17 cellular contexts compared by ENCODE assay signal in genomic region chr13:25200783-25201182, GRCh38. TPM values are rescaled to one million over a fixed set of nuclear protein-coding genes. Genes with fewer than 3 reads are reported as not detected.
DNase-seq lines count a peak whose midpoint lies in the region; ATAC-seq, FAIRE-seq and TF ChIP-seq lines count a peak whose summit lies in the region.
"Had no signal": no experiment of that assay in that cellular context is flagged by ENCODE, and none has a peak within 500 bp of the region (broad histone marks: within the 10 kb centered on the region; RNA-seq: fewer than 3 reads in every experiment).

No MANE protein-coding gene starts in this region.

- POLR2A ChIA-PET in IMR-90 (lab: Charles Lee; ENCODE audit: unreplicated experiment) = no interaction called here
- POLR2A ChIA-PET in activated CD4-positive, alpha-beta T cell treated with anti-CD3 and anti-CD28 coated beads for 36 hours (lab: Charles Lee) = no interaction called here

- H2BK15ac ChIP-seq in IMR-90 (ENCODE audit: low read depth, low read length) = no peak overlapping the region

- no peaks in the 10 kb centered on the region for H3K36me3 Mint-ChIP-seq in endothelial cell (ENCODE audit: low read depth, unreplicated experiment)
- H3K36me3 Mint-ChIP-seq in activated CD4-positive, alpha-beta T cell treated with anti-CD3 and anti-CD28 coated beads for 36 hours (ENCODE audit: low read depth) = no peaks in the 10 kb centered on the region
- H3K36me3 Mint-ChIP-seq: CD14-positive monocyte; CD8-positive, alpha-beta T cell had no signal

- WGBS in IMR-90 (ENCODE audit: extremely low coverage in 2 of 2, insufficient read length in 1 of 2), 2 experiments = no CpG with 5 or more reads among the region's 4 CpGs

- TF ChIP-seq POLR2A in IMR-90 (IDR thresholded peaks at IDR 0.05; ENCODE audit: low read depth, low read length) = no peak

- TF ChIP-seq CTCF in IMR-90 (conservative IDR thresholded peaks at IDR 0.05; ENCODE audit: low read depth, low read length) (no peak), endothelial cell (IDR thresholded peaks at IDR 0.05; ENCODE audit: unreplicated experiment) (no peak), kidney (IDR thresholded peaks at IDR 0.05; ENCODE audit: borderline replicate concordance, extremely low read depth, insufficient read depth) (no peak)

- H3K27ac ChIP-seq in IMR-90 (ENCODE audit: insufficient read depth, low read length) = no peak overlapping the region
- no peak overlapping the region for H3K27ac ChIP-seq in kidney (ENCODE audit: low read depth in 2 of 2, low read length in 2 of 2)
- H3K27ac ChIP-seq: 22Rv1 had no signal

- H3K9me3 Mint-ChIP-seq in endothelial cell (ENCODE audit: unreplicated experiment) = peaks cover 5% of the 10 kb centered on the region
- no peaks in the 10 kb centered on the region for H3K9me3 Mint-ChIP-seq in activated CD4-positive, alpha-beta T cell treated with anti-CD3 and anti-CD28 coated beads for 36 hours (ENCODE audit: low read depth)
- H3K9me3 Mint-ChIP-seq: CD8-positive, alpha-beta T cell; H9 had no signal

- no peak overlapping the region for H3K4me3 Mint-ChIP-seq in endothelial cell (ENCODE audit: unreplicated experiment)
- H3K4me3 Mint-ChIP-seq in activated CD4-positive, alpha-beta T cell treated with anti-CD3 and anti-CD28 coated beads for 36 hours = no peak overlapping the region
- H3K4me3 Mint-ChIP-seq: CD14-positive monocyte; CD8-positive, alpha-beta T cell; H9 had no signal

- DNase-seq in IMR-90 (peak; percentile 8), amniotic epithelial cell (ENCODE audit: low read depth) (peak; percentile 63), endothelial cell (ENCODE audit: low spot score) (no peak), iris pigment epithelial cell (ENCODE audit: low read depth) (peak; percentile 36), kidney (no peak), LoVo (ENCODE audit: low spot score) (no peak)
- DNase-seq in activated T-cell treated with anti-CD3 and anti-CD28 coated beads, Interleukin-2, amount 50 U/mL, for 48 hours = no peak
- DNase-seq in activated CD4-positive, alpha-beta T cell treated with anti-CD3 and anti-CD28 coated beads for 36 hours = no peak
- DNase-seq: Caco-2; CD8-positive, alpha-beta T cell; GF-D8; GOT3; H9 had no signal

- no peak overlapping the region for H2AFZ ChIP-seq in IMR-90 (replicated peaks; ENCODE audit: low read length, poor library complexity)

- H3K4me2 ChIP-seq in IMR-90 (ENCODE audit: low read depth, low read length) = no peak overlapping the region

- intact Hi-C loops in IMR-90 (cut with micrococcal nuclease) (no loop called here), kidney (cut with DNase I) (no loop called here)
- intact Hi-C loops in activated CD4-positive, alpha-beta T cell treated with anti-CD3 and anti-CD28 coated beads for 36 hours (cut with DNase I, micrococcal nuclease) = no loop called here

- H3K27me3 Mint-ChIP-seq in endothelial cell (ENCODE audit: unreplicated experiment) = peaks cover 6% of the 10 kb centered on the region
- H3K27me3 Mint-ChIP-seq in activated CD4-positive, alpha-beta T cell treated with anti-CD3 and anti-CD28 coated beads for 36 hours = peaks cover 15% of the 10 kb centered on the region

- H4K5ac ChIP-seq in IMR-90 (ENCODE audit: low read depth, low read length) = no peak overlapping the region

- H3K14ac ChIP-seq in IMR-90 (replicated peaks; ENCODE audit: low read depth, low read length) = no peak overlapping the region

- no peak overlapping the region for H3K23ac ChIP-seq in IMR-90 (ENCODE audit: low read depth, low read length)

- no peak overlapping the region for H3K4ac ChIP-seq in IMR-90 (ENCODE audit: low read depth, low read length)

- H3K36me3 ChIP-seq in IMR-90 (ENCODE audit: control insufficient read depth, insufficient read depth, low read length) = no peaks in the 10 kb centered on the region
- no peaks in the 10 kb centered on the region for H3K36me3 ChIP-seq in kidney (ENCODE audit: control insufficient read depth in 1 of 2, insufficient read depth in 2 of 2, low read length in 2 of 2)

- no peak overlapping the region for H2BK120ac ChIP-seq in IMR-90 (ENCODE audit: low read depth, low read length)

- no peaks in the 10 kb centered on the region for H3K9me3 ChIP-seq in IMR-90 (ENCODE audit: control insufficient read depth, insufficient read depth, low read length)
- no peaks in the 10 kb centered on the region for H3K9me3 ChIP-seq in kidney (ENCODE audit: control insufficient read depth in 1 of 2, low read length in 2 of 2)
- H3K9me3 ChIP-seq: Caco-2 had no signal

- H2AK9ac ChIP-seq in IMR-90 (replicated peaks; ENCODE audit: low read depth, low read length, poor library complexity) = no peak overlapping the region

- H4K20me1 ChIP-seq in IMR-90 (ENCODE audit: insufficient read depth, low read length) = no peaks in the 10 kb centered on the region

- H2BK20ac ChIP-seq in IMR-90 (ENCODE audit: low read depth, low read length) = no peak overlapping the region

- H3K4me3 ChIP-seq in IMR-90 (ENCODE audit: insufficient read depth, low read depth, low read length) = no peak overlapping the region
- H3K4me3 ChIP-seq in kidney (ENCODE audit: low read length in 2 of 2) = no peak overlapping the region

- H3K27me3 ChIP-seq in IMR-90 (ENCODE audit: control insufficient read depth, insufficient read depth, low read length) = peaks cover 4% of the 10 kb centered on the region

- H3K27ac Mint-ChIP-seq in endothelial cell (ENCODE audit: unreplicated experiment) = peak overlapping the region; percentile 1
- H3K27ac Mint-ChIP-seq in activated CD4-positive, alpha-beta T cell treated with anti-CD3 and anti-CD28 coated beads for 36 hours = no peak overlapping the region
- H3K27ac Mint-ChIP-seq: CD14-positive monocyte; CD8-positive, alpha-beta T cell; H9 had no signal

- H2AK5ac ChIP-seq in IMR-90 (ENCODE audit: low read depth, low read length) = no peak overlapping the region

- H3K4me1 ChIP-seq in IMR-90 (ENCODE audit: control insufficient read depth, insufficient read depth, low read length) = no peaks in the 10 kb centered on the region
- H3K4me1 ChIP-seq in kidney (ENCODE audit: control insufficient read depth in 1 of 2, insufficient read depth in 1 of 2, low read depth in 1 of 2, low read length in 2 of 2) = no peaks in the 10 kb centered on the region
- H3K4me1 ChIP-seq: Caco-2 had no signal

- H2BK5ac ChIP-seq in IMR-90 (ENCODE audit: low read depth, low read length, poor library complexity, severe bottlenecking) = no peak overlapping the region

- H3K4me1 Mint-ChIP-seq in endothelial cell (ENCODE audit: unreplicated experiment) = peaks cover 12% of the 10 kb centered on the region
- H3K4me1 Mint-ChIP-seq in activated CD4-positive, alpha-beta T cell treated with anti-CD3 and anti-CD28 coated beads for 36 hours = no peaks in the 10 kb centered on the region
- H3K4me1 Mint-ChIP-seq: CD14-positive monocyte had no signal

- in situ Hi-C loops in IMR-90 (cut with MboI; ENCODE audit: low sequenced_read_pairs) = no loop called here

- ATAC-seq in IMR-90 (ENCODE audit: low read depth) = no peak
- ATAC-seq in activated CD4-positive, alpha-beta T cell treated with anti-CD3 and anti-CD28 coated beads for 36 hours = no peak
- ATAC-seq: CD8-positive, alpha-beta T cell had no signal

- H3K9ac ChIP-seq in IMR-90 (ENCODE audit: low read depth, low read length) (no peak overlapping the region), kidney (ENCODE audit: low read length in 2 of 2) (no peak overlapping the region)

- no TSS peak for BruUV-seq in IMR-90 (replicated peaks; lab: Mats Ljungman, UMichigan)

- no peak overlapping the region for H3K18ac ChIP-seq in IMR-90 (ENCODE audit: low read depth, low read length)

- H3K9me1 ChIP-seq in IMR-90 (ENCODE audit: insufficient read depth, low read length) = no peaks in the 10 kb centered on the region

- CTCF ChIA-PET in IMR-90 (lab: Yijun Ruan, JAX) = no interaction called here
- CTCF ChIA-PET in activated CD4-positive, alpha-beta T cell treated with anti-CD3 and anti-CD28 coated beads for 36 hours (lab: Charles Lee) = interaction anchor here (0.7 kb wide), 1 partner anchor 655 kb away, joined by 3 read pairs; no protein-coding TSS in a partner anchor

- H4K8ac ChIP-seq in IMR-90 (ENCODE audit: low read depth in 2 of 2, low read length in 2 of 2) = no peak overlapping the region

- TF ChIP-seq RAD21 in IMR-90 (IDR thresholded peaks at IDR 0.05; ENCODE audit: low read length) = no peak

- dilution Hi-C loops in IMR-90 (cut with HindIII; ENCODE audit: low sequenced_read_pairs, unreplicated experiment) = no loop called here

- no peak for FAIRE-seq in kidney (lab: Jason Lieb, UNC)
- FAIRE-seq: GM19239 had no signal

- no peaks in the 10 kb centered on the region for H3K79me1 ChIP-seq in IMR-90 (ENCODE audit: low read depth in 1 of 2, low read length in 2 of 2)

- no peak overlapping the region for H4K91ac ChIP-seq in IMR-90 (ENCODE audit: insufficient read depth, low read depth, low read length)

- no peak overlapping the region for H3K56ac ChIP-seq in IMR-90 (ENCODE audit: extremely low read depth, insufficient read depth, low read length)

TF ChIP-seq in IMR-90, 13 proteins besides CTCF, POLR2A, EP300 and RAD21:
- TF ChIP-seq ELK1 (IDR thresholded peaks at IDR 0.05; ENCODE audit: borderline replicate concordance, low read depth, low read length) (no peak), USF2 (IDR thresholded peaks at IDR 0.05; ENCODE audit: low read depth, low read length) (no peak), CEBPB (IDR thresholded peaks at IDR 0.05; ENCODE audit: low read depth, low read length) (peak; percentile 34; the same call in 1 of the 2 replicates)
TF ChIP-seq in IMR-90: peak in this region for 1.

RNA-seq across cellular contexts. Expression of gene AMER2, which starts 28.7 kb away (rescaled TPM):
- total RNA-seq in IMR-90 (2012; rRNA removed) (not detected in 2 replicates), endothelial cell (ENCODE audit: unreplicated experiment) (1.5 TPM), kidney (0.06 TPM)
- polyA plus RNA-seq in IMR-90 (2012; rRNA removed) (not detected in 2 replicates), kidney (ENCODE audit: insufficient read depth, low read depth, low replicate concordance) (not detected)
- not detected in 2 replicates for polyA plus RNA-seq in IMR-90 (2012; cell fraction: cytosol; rRNA removed)
- not detected in 2 replicates for polyA plus RNA-seq in IMR-90 (2012; cell fraction: nucleus; rRNA removed; ENCODE audit: low replicate concordance)
- total RNA-seq in activated CD4-positive, alpha-beta T cell treated with anti-CD3 and anti-CD28 coated beads for 36 hours = not detected
- total RNA-seq: Caco-2; CD8-positive, alpha-beta T cell had no signal
- polyA plus RNA-seq: BJ, CD14-positive monocyte had no signal

Comparison
In these comparisons a context has a peak if more than half of its experiments do, and no peak if none do; other contexts are left out.
1. DNase-seq: peak in IMR-90 (single experiment), amniotic epithelial cell (single experiment) and iris pigment epithelial cell (single experiment); none in endothelial cell (single experiment), activated T-cell treated with anti-CD3 and anti-CD28 coated beads, Interleukin-2, amount 50 U/mL, for 48 hours (0 of 2), kidney (single experiment), activated CD4-positive, alpha-beta T cell treated with anti-CD3 and anti-CD28 coated beads for 36 hours (single experiment) and LoVo (single experiment).